ENCODE assay signal across 1 cellular context in genomic region chr6:165657325-165657680, GRCh38.
A peak's percentile ranks its signal among the peaks of the same experiment; 100 is the strongest.
TF ChIP-seq lines count a peak whose summit lies in the region.

No MANE protein-coding gene starts in this region.

TF ChIP-seq in HepG2, 621 proteins besides CTCF, POLR2A, EP300 and RAD21:
- TF ChIP-seq ZNF280D (CRISPR knock-in tag; IDR thresholded peaks at IDR 0.05) (no peak), CBX2 (IDR thresholded peaks at IDR 0.05; ENCODE audit: low read depth, low read length) (peak; percentile 79; the same call in 1 of the 2 replicates), CBX2 (CRISPR knock-in tag; IDR thresholded peaks at IDR 0.05; ENCODE audit: low read depth) (no peak)
